Comparison of ENCODE assay signal across 8 cellular contexts in genomic region chr3:153162513-153163348, GRCh38. TPM values are rescaled to one million over a fixed set of nuclear protein-coding genes. Genes with fewer than 3 reads are reported as not detected.
A peak's percentile ranks its signal among the peaks of the same experiment; 100 is the strongest.
DNase-seq lines count a peak whose midpoint lies in the region; ATAC-seq and TF ChIP-seq lines count a peak whose summit lies in the region.

No MANE protein-coding gene starts in this region.

- H3K27me3 Mint-ChIP-seq in activated naive CD8-positive, alpha-beta T cell treated with anti-CD3 and anti-CD28 coated beads for 36 hours: no peaks in the 10 kb centered on the region

- H3K27ac Mint-ChIP-seq in activated naive CD8-positive, alpha-beta T cell treated with anti-CD3 and anti-CD28 coated beads for 36 hours: peak overlapping the region; percentile 91

- H3K9me3 Mint-ChIP-seq in activated naive CD8-positive, alpha-beta T cell treated with anti-CD3 and anti-CD28 coated beads for 36 hours: no peaks in the 10 kb centered on the region

- intact Hi-C loops in left cardiac atrium (cut with DNase I) (loop anchor here in 1 of 2 donors (5.0 kb wide), 1 partner anchor 120 kb away; no protein-coding TSS in a partner anchor), posterior vena cava (cut with DNase I) (loop anchor here (10.0 kb wide), 2 partner anchors 108 to 602 kb away; no protein-coding TSS in a partner anchor)

- TF ChIP-seq POLR2A in Raji (IDR thresholded peaks at IDR 0.05; ENCODE audit: insufficient read depth, low read depth, low read length): 0 out of 2 replicates have a peak, but pooled peaks have one; percentile 16

- H3K36me3 Mint-ChIP-seq in activated naive CD8-positive, alpha-beta T cell treated with anti-CD3 and anti-CD28 coated beads for 36 hours: peaks cover 13% of the 10 kb centered on the region

- peak overlapping the region; percentile 96 for H3K4me3 Mint-ChIP-seq in activated naive CD8-positive, alpha-beta T cell treated with anti-CD3 and anti-CD28 coated beads for 36 hours

- peaks cover 43% of the 10 kb centered on the region for H3K4me1 Mint-ChIP-seq in activated naive CD8-positive, alpha-beta T cell treated with anti-CD3 and anti-CD28 coated beads for 36 hours

- DNase-seq in NCI-H82 (lab: John Stamatoyannopoulos, UW) (peak; percentile 65), NCI-H82 treated with DMSO at 0.1 percent for 48 hours (lab: John Stamatoyannopoulos, UW; ENCODE audit: unreplicated experiment) (no peak), left cardiac atrium (peak; percentile 47), posterior vena cava (ENCODE audit: low spot score) (peak; percentile 85), DMS79 (lab: John Stamatoyannopoulos, UW) (no peak)
- peak; percentile 56 for DNase-seq in activated naive CD8-positive, alpha-beta T cell treated with anti-CD3 and anti-CD28 coated beads for 36 hours

- ATAC-seq in HG03064 (IDR thresholded peaks at IDR 0.05; ENCODE audit: low read depth, unreplicated experiment) (peak; percentile 4), left cardiac atrium (peak; percentile 5)

RNA-seq across cellular contexts. Expression of gene RAP2B, which starts 0.7 kb away (rescaled TPM):
- 10 to 100 TPM; 12.4 to 12.7 TPM for total RNA-seq in activated naive CD8-positive, alpha-beta T cell treated with anti-CD3 and anti-CD28 coated beads for 36 hours
- total RNA-seq in left cardiac atrium (1 to 10 TPM; 6.6 to 6.9 TPM), posterior vena cava (10 to 100 TPM; 10.7 to 14.1 TPM)

Comparison
In these comparisons a context has a peak if more than half of its experiments do, and no peak if none do; other contexts are left out.
1. DNase-seq: peak in NCI-H82 (single experiment), activated naive CD8-positive, alpha-beta T cell treated with anti-CD3 and anti-CD28 coated beads for 36 hours (single experiment), left cardiac atrium (single experiment) and posterior vena cava (single experiment); none in NCI-H82 treated with DMSO at 0.1 percent for 48 hours (single experiment) and DMS79 (single experiment).